Comparison of ENCODE assay signal across 19 cellular contexts in genomic region chr12:12665194-12665593, GRCh38. TPM values are rescaled to one million over a fixed set of nuclear protein-coding genes. Genes with fewer than 3 reads are reported as not detected.
DNase-seq lines count a peak whose midpoint lies in the region; ATAC-seq and TF ChIP-seq lines count a peak whose summit lies in the region.
"Had no signal": no experiment of that assay in that cellular context is flagged by ENCODE, and none has a peak within 500 bp of the region (broad histone marks: within the 10 kb centered on the region; RNA-seq: fewer than 3 reads in every experiment).

No MANE protein-coding gene starts in this region.

- ATAC-seq in GM18502 (IDR thresholded peaks at IDR 0.05; ENCODE audit: poor library complexity, unreplicated experiment), result no peak
- ATAC-seq in effector memory CD8-positive, alpha-beta T cell (replicated peaks), result no peak
- ATAC-seq: Panc1, Right ventricle myocardium inferior had no signal

- no peak for DNase-seq in Calu3
- DNase-seq in endodermal cell, result peak; percentile 80
- no peak for DNase-seq in neural crest cell (ENCODE audit: low read depth, low spot score)
- DNase-seq in coronary artery (ENCODE audit: low spot score), result no peak
- no peak for DNase-seq in NCI-H1105 (lab: John Stamatoyannopoulos, UW)
- no peak for DNase-seq in effector memory CD8-positive, alpha-beta T cell
- DNase-seq: C1 segment of cervical spinal cord, DMS153, EL, Kasumi-1, NCI-H1417, NCI-H1930, NCI-H2171 treated with DMSO at 0.1 percent for 48 hours, NCI-H774, SK-N-SH had no signal

- no peaks in the 10 kb centered on the region for H3K4me1 Mint-ChIP-seq in Calu3 (ENCODE audit: low read depth, unreplicated experiment)
- peaks cover 9% of the 10 kb centered on the region for H3K4me1 Mint-ChIP-seq in endodermal cell
- H3K4me1 Mint-ChIP-seq in neural crest cell, result peaks cover 6% of the 10 kb centered on the region
- H3K4me1 Mint-ChIP-seq in effector memory CD8-positive, alpha-beta T cell (ENCODE audit: low read depth in 2 of 2), result peaks cover 0 to 2% of the 10 kb centered on the region in 2 donors

- no peak overlapping the region for H3K9ac ChIP-seq in HUES48 (ENCODE audit: low read depth, low read length)
- H3K9ac ChIP-seq in endodermal cell (ENCODE audit: extremely low read depth, low read length, poor library complexity, severe bottlenecking), result no peak overlapping the region
- H3K9ac ChIP-seq: SK-N-SH had no signal

- H3K4me3 ChIP-seq in HUES48 (ENCODE audit: low read depth, low read length), result no peak overlapping the region
- no peak overlapping the region for H3K4me3 ChIP-seq in endodermal cell (ENCODE audit: low read length)
- no peak overlapping the region for H3K4me3 ChIP-seq in coronary artery

- H3K36me3 ChIP-seq in HUES48 (ENCODE audit: control insufficient read depth, insufficient read depth, low read length), result peaks cover 19% of the 10 kb centered on the region
- H3K36me3 ChIP-seq in endodermal cell (ENCODE audit: control insufficient read depth, insufficient read depth, low read length), result no peaks in the 10 kb centered on the region

- WGBS in endodermal cell (ENCODE audit: insufficient coverage in 1 of 2, insufficient read length in 1 of 2), 2 experiments, result 79 to 82% methylated on average over 13 of the region's 13 CpGs

- no peaks in the 10 kb centered on the region for H3K9me3 ChIP-seq in HUES48 (ENCODE audit: control insufficient read depth, insufficient read depth, low read length)
- no peaks in the 10 kb centered on the region for H3K9me3 ChIP-seq in endodermal cell (ENCODE audit: control insufficient read depth, low read length)
- H3K9me3 ChIP-seq: SK-N-SH had no signal

- H3K36me3 Mint-ChIP-seq in Calu3 (ENCODE audit: insufficient read depth, unreplicated experiment) (no peaks in the 10 kb centered on the region), endodermal cell (ENCODE audit: low read depth) (no peaks in the 10 kb centered on the region), neural crest cell (ENCODE audit: low read depth) (peaks cover 5% of the 10 kb centered on the region)
- peaks cover 4% of the 10 kb centered on the region for H3K36me3 Mint-ChIP-seq in effector memory CD8-positive, alpha-beta T cell (ENCODE audit: insufficient read depth)

- H3K4me1 ChIP-seq in HUES48 (ENCODE audit: control insufficient read depth, insufficient read depth, low read length) (peaks cover 38% of the 10 kb centered on the region), endodermal cell (ENCODE audit: control insufficient read depth, insufficient read depth, low read length) (no peaks in the 10 kb centered on the region)

- H3K27ac Mint-ChIP-seq in Calu3 (ENCODE audit: unreplicated experiment), result peak overlapping the region; percentile 1
- peak overlapping the region; percentile 6 for H3K27ac Mint-ChIP-seq in endodermal cell
- peak overlapping the region; percentile 71 for H3K27ac Mint-ChIP-seq in neural crest cell (ENCODE audit: unreplicated experiment)
- H3K27ac Mint-ChIP-seq in effector memory CD8-positive, alpha-beta T cell, result no peak overlapping the region

- H3K27ac ChIP-seq in HUES48 (ENCODE audit: low read depth, low read length), result peak overlapping the region; percentile 72
- no peak overlapping the region for H3K27ac ChIP-seq in endodermal cell (ENCODE audit: low read depth, low read length)
- no peak overlapping the region for H3K27ac ChIP-seq in coronary artery

- H3K27me3 ChIP-seq in HUES48 (ENCODE audit: control insufficient read depth, insufficient read depth, low read length), result no peaks in the 10 kb centered on the region
- no peaks in the 10 kb centered on the region for H3K27me3 ChIP-seq in endodermal cell (ENCODE audit: control insufficient read depth, insufficient read depth, low read length, poor library complexity, severe bottlenecking)

- H3K9me3 Mint-ChIP-seq in Calu3 (ENCODE audit: low read depth, unreplicated experiment) (no peaks in the 10 kb centered on the region), endodermal cell (no peaks in the 10 kb centered on the region), neural crest cell (no peaks in the 10 kb centered on the region)
- no peaks in the 10 kb centered on the region for H3K9me3 Mint-ChIP-seq in effector memory CD8-positive, alpha-beta T cell

- H3K27me3 Mint-ChIP-seq in Calu3 (ENCODE audit: unreplicated experiment) (no peaks in the 10 kb centered on the region), endodermal cell (ENCODE audit: insufficient read depth) (peaks cover 19% of the 10 kb centered on the region), neural crest cell (ENCODE audit: low read depth) (no peaks in the 10 kb centered on the region)
- no peaks in the 10 kb centered on the region for H3K27me3 Mint-ChIP-seq in effector memory CD8-positive, alpha-beta T cell

- BruUV-seq in Calu3 (replicated peaks; lab: Mats Ljungman, UMichigan), result no TSS peak

- CTCF ChIA-PET in Calu3 (lab: Charles Lee), result interaction anchor here (0.7 kb wide), 2 partner anchors 18 to 39 kb away, joined by 3 to 4 read pairs; no protein-coding TSS in a partner anchor

- no peak for TF ChIP-seq CTCF in Calu3 (IDR thresholded peaks at IDR 0.05; ENCODE audit: unreplicated experiment)
- peak; percentile 66 for TF ChIP-seq CTCF in endodermal cell (conservative IDR thresholded peaks at IDR 0.05)
- peak; percentile 31 for TF ChIP-seq CTCF in neural crest cell (conservative IDR thresholded peaks at IDR 0.05)
- no peak for TF ChIP-seq CTCF in coronary artery (IDR thresholded peaks at IDR 0.05)

- intact Hi-C loops in Calu3 (cut with micrococcal nuclease; ENCODE audit: unreplicated experiment), result no loop called here

- no peak overlapping the region for H3K4me3 Mint-ChIP-seq in Calu3 (ENCODE audit: low read depth, unreplicated experiment)
- no peak overlapping the region for H3K4me3 Mint-ChIP-seq in endodermal cell
- H3K4me3 Mint-ChIP-seq in neural crest cell, result no peak overlapping the region
- H3K4me3 Mint-ChIP-seq in effector memory CD8-positive, alpha-beta T cell, result no peak overlapping the region

RNA-seq across cellular contexts. Expression of gene GPR19, which starts 30.8 kb away (rescaled TPM):
- total RNA-seq in Calu3 (2022) (5.4 and 6.0 TPM in 2 replicates), endodermal cell (1 to 10 TPM; 5.4 to 7.2 TPM), neural crest cell (19.1 and 21.8 TPM in 2 replicates)
- polyA plus RNA-seq in endodermal cell (2013, experiment 1 of 2), result 15.4 TPM
- 11.8 TPM for polyA plus RNA-seq in endodermal cell (2013, experiment 2 of 2)
- total RNA-seq: Right ventricle myocardium inferior had no signal

RNA-seq across cellular contexts. Expression of gene CDKN1B, which starts 52.0 kb away (rescaled TPM):
- total RNA-seq in Calu3 (2022), result 37.7 and 41.0 TPM in 2 replicates
- total RNA-seq in endodermal cell, result 10 to 100 TPM; 40.1 to 63.9 TPM
- 52.2 TPM for polyA plus RNA-seq in endodermal cell (2013, experiment 1 of 2)
- 53.2 TPM for polyA plus RNA-seq in endodermal cell (2013, experiment 2 of 2)
- total RNA-seq in neural crest cell, result 47.9 and 52.5 TPM in 2 replicates

RNA-seq across cellular contexts. Expression of gene CREBL2, which starts 53.5 kb away (rescaled TPM):
- 17.0 and 20.4 TPM in 2 replicates for total RNA-seq in Calu3 (2022)
- 10 to 100 TPM; 27.2 to 46.9 TPM for total RNA-seq in endodermal cell
- polyA plus RNA-seq in endodermal cell (2013, experiment 1 of 2), result 17.4 TPM
- polyA plus RNA-seq in endodermal cell (2013, experiment 2 of 2), result 17.3 TPM
- total RNA-seq in neural crest cell, result 11.4 and 13.2 TPM in 2 replicates

Comparison
In these comparisons a context has a peak if more than half of its experiments do, and no peak if none do; other contexts are left out.
1. H3K27ac Mint-ChIP-seq: peak in Calu3 (single experiment), endodermal cell (single experiment) and neural crest cell (single experiment); none in effector memory CD8-positive, alpha-beta T cell (0 of 2).
2. CTCF ChIP-seq: peak in endodermal cell (single experiment) and neural crest cell (single experiment); none in Calu3 (single experiment) and coronary artery (single experiment).